8 cellular contexts compared by ENCODE assay signal in the genomic region with DNA sequence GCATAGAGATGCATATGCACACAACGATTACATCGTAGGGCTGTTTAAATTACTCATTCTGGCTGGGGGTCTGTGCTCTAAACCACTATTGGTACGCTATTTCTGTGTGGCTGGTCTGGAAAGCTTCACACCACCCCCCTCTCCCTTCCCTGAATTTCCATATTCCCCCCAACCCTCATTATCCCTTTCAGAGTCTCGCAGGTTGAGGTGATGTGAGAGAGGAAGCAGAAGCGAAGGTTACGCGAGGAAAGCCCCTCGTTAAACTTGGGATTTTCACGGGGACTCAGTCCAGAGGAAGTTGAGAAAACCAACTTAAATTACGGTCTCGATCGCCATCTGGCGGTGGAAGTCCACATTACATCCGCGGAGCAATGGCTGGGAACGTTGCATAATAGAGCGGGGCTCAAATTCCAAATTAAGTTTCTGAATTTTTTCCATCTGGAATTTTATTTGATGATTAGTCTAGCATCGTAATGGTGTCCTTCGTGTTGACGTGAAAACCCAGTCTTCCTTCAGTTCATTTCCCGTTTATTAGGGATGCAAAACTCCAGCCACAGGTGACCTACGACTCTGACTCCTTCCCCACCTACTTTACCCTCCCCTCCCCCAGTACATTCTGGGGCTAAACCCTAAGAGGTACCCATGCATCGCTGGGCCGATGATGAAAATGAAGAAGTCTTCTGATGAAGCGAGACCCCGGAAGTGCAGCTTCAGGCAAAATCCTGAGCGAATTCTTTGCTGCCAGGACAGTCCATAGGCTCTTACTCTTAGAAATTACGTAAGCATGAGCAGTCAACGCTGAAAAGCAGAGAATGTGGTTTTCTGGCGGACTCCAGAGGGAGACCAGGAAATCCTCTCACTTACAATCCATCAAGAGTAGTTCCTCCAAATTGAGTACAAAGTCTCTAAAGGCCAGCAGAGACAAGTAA. TPM values are rescaled to one million over a fixed set of nuclear protein-coding genes. Genes with fewer than 3 reads are reported as not detected.
DNase-seq lines count a peak whose midpoint lies in the region; ATAC-seq, FAIRE-seq and TF ChIP-seq lines count a peak whose summit lies in the region.

No MANE protein-coding gene starts in this region.

- FAIRE-seq in endothelial cell of umbilical vein (lab: Jason Lieb, UNC) = peak; percentile 96

- no peaks in the 10 kb centered on the region for H3K79me2 ChIP-seq in endothelial cell of umbilical vein (ENCODE audit: control insufficient read depth, insufficient read depth, low read length)

- H3K9me3 ChIP-seq in endothelial cell of umbilical vein (replicated peaks; ENCODE audit: control insufficient read depth, insufficient read depth, low read length) (no peaks in the 10 kb centered on the region), mucosa of descending colon (no peaks in the 10 kb centered on the region)

- no peak overlapping the region for H3K27ac ChIP-seq in endothelial cell of umbilical vein (ENCODE audit: insufficient read depth, low read depth, low read length)

- CTCF ChIA-PET in endothelial cell of umbilical vein (lab: Charles Lee) = interaction anchor here (0.6 to 6.2 kb wide), 10 partner anchors 11 to 552 kb away, joined by 3 to 63 read pairs (median 3); no protein-coding TSS in a partner anchor

- POLR2A ChIA-PET in endothelial cell of umbilical vein (lab: Charles Lee) = no interaction called here

- H3K27me3 ChIP-seq in endothelial cell of umbilical vein (ENCODE audit: control insufficient read depth in 2 of 2, insufficient read depth in 2 of 2, low read length in 2 of 2) = peaks cover 40 to 67% of the 10 kb centered on the region in 2 experiments

- peak overlapping the region; percentile 53 for H3K4me2 ChIP-seq in endothelial cell of umbilical vein (ENCODE audit: insufficient read depth, low read length)

- dilution Hi-C loops in endothelial cell of umbilical vein (cut with MboI; ENCODE audit: extremely low pct_ligation_motif_present, low sequenced_read_pairs) = no loop called here

- no TSS peak for BruUV-seq in endothelial cell of umbilical vein (replicated peaks; lab: Mats Ljungman, UMichigan)

- no peaks in the 10 kb centered on the region for H4K20me1 ChIP-seq in endothelial cell of umbilical vein (replicated peaks; ENCODE audit: control insufficient read depth, extremely low read depth, insufficient read depth, low read length)

- peak; percentile 65 for ATAC-seq in GM21737 (IDR thresholded peaks at IDR 0.05; ENCODE audit: unreplicated experiment)
- ATAC-seq in mucosa of descending colon = peak; percentile 87
- no peak for ATAC-seq in GM18870 (IDR thresholded peaks at IDR 0.05; ENCODE audit: unreplicated experiment)

- intact Hi-C loops in endothelial cell of umbilical vein (cut with micrococcal nuclease) (loop anchor here (1.0 to 10.0 kb wide), 7 partner anchors 71 to 752 kb away; no protein-coding TSS in a partner anchor), mucosa of descending colon (cut with DNase I, micrococcal nuclease) (loop anchor here in 1 of 2 donors (5.0 kb wide), 1 partner anchor 385 kb away; no protein-coding TSS in a partner anchor)

- TF ChIP-seq POLR2A in endothelial cell of umbilical vein (IDR thresholded peaks at IDR 0.05; ENCODE audit: low read depth, low read length) = no peak

- H3K9ac ChIP-seq in endothelial cell of umbilical vein (replicated peaks; ENCODE audit: extremely low read depth, insufficient read depth, low read length) = no peak overlapping the region

- H3K36me3 ChIP-seq in endothelial cell of umbilical vein (ENCODE audit: control insufficient read depth in 2 of 2, extremely low read depth in 1 of 2, insufficient read depth in 2 of 2, low read length in 2 of 2) (no peaks in the 10 kb centered on the region), mucosa of descending colon (ENCODE audit: low read depth) (no peaks in the 10 kb centered on the region)

- no peaks in the 10 kb centered on the region for H3K9me1 ChIP-seq in endothelial cell of umbilical vein (replicated peaks; ENCODE audit: control insufficient read depth, extremely low read depth, insufficient read depth, low read length)

- peak; percentile 77 to 82 for TF ChIP-seq CTCF in endothelial cell of umbilical vein (IDR thresholded peaks at IDR 0.05; ENCODE audit: extremely low read depth in 1 of 2, insufficient read depth in 1 of 2, low read depth in 1 of 2, low read length in 2 of 2)
- TF ChIP-seq CTCF in mucosa of descending colon (IDR thresholded peaks at IDR 0.05) = peak; percentile 84

- H3K4me1 ChIP-seq in endothelial cell of umbilical vein (ENCODE audit: control insufficient read depth, extremely low read depth, insufficient read depth, low read length) (no peaks in the 10 kb centered on the region), mucosa of descending colon (ENCODE audit: low read depth) (no peaks in the 10 kb centered on the region)

- DNase-seq in AML-193 (lab: John Stamatoyannopoulos, UW) (peak; percentile 69 to 83), NOMO-1 (lab: John Stamatoyannopoulos, UW; ENCODE audit: unreplicated experiment in 2 of 2) (peak; percentile 67 to 68), endothelial cell of umbilical vein (ENCODE audit: low read depth, low spot score) (peak; percentile 65), mucosa of descending colon (peak; percentile 66 to 90 (median 81))
- peak; percentile 33 for DNase-seq in activated CD8-positive, alpha-beta memory T cell treated with anti-CD3 and anti-CD28 coated beads, Interleukin-2, amount 50 U/mL, for 1 hour (ENCODE audit: extremely low read depth)
- peak; percentile 64 to 67 for DNase-seq in stimulated activated CD8-positive, alpha-beta memory T cell treated with anti-CD3 and anti-CD28 coated beads, Interleukin-2, amount 100 ng/mL, for 1 hour (ENCODE audit: low read depth in 2 of 2)

- H2AFZ ChIP-seq in endothelial cell of umbilical vein (ENCODE audit: low read depth, low read length) = peak overlapping the region; percentile 81

- H3K4me3 ChIP-seq in endothelial cell of umbilical vein (replicated peaks in 1 of 3; ENCODE audit: insufficient read depth in 1 of 3, low read depth in 1 of 3, low read length in 3 of 3) = peak overlapping the region in 1 of 3 experiments; percentile 19
- H3K4me3 ChIP-seq in mucosa of descending colon = no peak overlapping the region

TF ChIP-seq in endothelial cell of umbilical vein, 7 proteins besides CTCF, POLR2A, EP300 and RAD21 (continues in another document):
- no peak for TF ChIP-seq MYC (IDR thresholded peaks at IDR 0.05; ENCODE audit: low read depth, low read length)

RNA-seq across cellular contexts. Expression of a gene that starts 19.7 kb away (rescaled TPM):
- 0.44 and 0.46 TPM in 2 replicates for total RNA-seq in endothelial cell of umbilical vein
- polyA plus RNA-seq in endothelial cell of umbilical vein = 0.10 and 0.54 TPM in 2 replicates
- 0.08 TPM in 1 of 2 replicates, not detected in the other for polyA plus RNA-seq in endothelial cell of umbilical vein (2011; cell fraction: cytosol; rRNA removed)
- 3.1 TPM in 2 replicates for polyA plus RNA-seq in endothelial cell of umbilical vein (2011; cell fraction: nucleus; rRNA removed)
- polyA plus RNA-seq in endothelial cell of umbilical vein (2012) = 0.26 and 0.28 TPM in 2 replicates
- 0.36 and 0.70 TPM in 2 replicates for polyA minus RNA-seq in endothelial cell of umbilical vein
- not detected for polyA minus RNA-seq in endothelial cell of umbilical vein (2011; cell fraction: cytosol; rRNA and poly(A)+ RNA removed)
- polyA minus RNA-seq in endothelial cell of umbilical vein (2011; cell fraction: nucleus; rRNA and poly(A)+ RNA removed) = 0.48 and 0.63 TPM in 2 replicates
- under 1 TPM in 2 of 3 donors, not detected in 1; 0.38 to 0.87 TPM for total RNA-seq in mucosa of descending colon

RNA-seq across cellular contexts. Expression of a gene that starts 33.8 kb away (rescaled TPM):
- total RNA-seq in endothelial cell of umbilical vein (not detected in 2 replicates), mucosa of descending colon (1 to 10 TPM in 1 of 3 donors, not detected in 2; 1.1 TPM)
- not detected in 2 replicates for polyA plus RNA-seq in endothelial cell of umbilical vein
- not detected in 2 replicates for polyA plus RNA-seq in endothelial cell of umbilical vein (2011; cell fraction: cytosol; rRNA removed)
- polyA plus RNA-seq in endothelial cell of umbilical vein (2011; cell fraction: nucleus; rRNA removed) = not detected in 2 replicates
- not detected in 2 replicates for polyA plus RNA-seq in endothelial cell of umbilical vein (2012)
- polyA minus RNA-seq in endothelial cell of umbilical vein = not detected in 2 replicates
- polyA minus RNA-seq in endothelial cell of umbilical vein (2011; cell fraction: cytosol; rRNA and poly(A)+ RNA removed) = not detected
- polyA minus RNA-seq in endothelial cell of umbilical vein (2011; cell fraction: nucleus; rRNA and poly(A)+ RNA removed) = not detected in 2 replicates

RNA-seq across cellular contexts. Expression of a gene that starts 41.4 kb away (rescaled TPM):
- total RNA-seq in endothelial cell of umbilical vein = 49.7 and 57.8 TPM in 2 replicates
- 14.1 and 18.4 TPM in 2 replicates for polyA plus RNA-seq in endothelial cell of umbilical vein
- 14.8 and 16.1 TPM in 2 replicates for polyA plus RNA-seq in endothelial cell of umbilical vein (2011; cell fraction: cytosol; rRNA removed)
- polyA plus RNA-seq in endothelial cell of umbilical vein (2011; cell fraction: nucleus; rRNA removed) = 36.5 and 42.1 TPM in 2 replicates
- 25.4 and 27.9 TPM in 2 replicates for polyA plus RNA-seq in endothelial cell of umbilical vein (2012)
- polyA minus RNA-seq in endothelial cell of umbilical vein = 40.5 and 59.8 TPM in 2 replicates
- 30.3 TPM for polyA minus RNA-seq in endothelial cell of umbilical vein (2011; cell fraction: cytosol; rRNA and poly(A)+ RNA removed)
- 18.7 and 22.6 TPM in 2 replicates for polyA minus RNA-seq in endothelial cell of umbilical vein (2011; cell fraction: nucleus; rRNA and poly(A)+ RNA removed)
- total RNA-seq in mucosa of descending colon = 100 to 1,000 TPM in 1 of 3 donors, 10 to 100 TPM in 2; 47.4 to 179 (median 52.7) TPM

RNA-seq across cellular contexts. Expression of a gene that starts 46.7 kb away (rescaled TPM):
- total RNA-seq in endothelial cell of umbilical vein = 25.7 and 40.1 TPM in 2 replicates
- 41.3 and 49.4 TPM in 2 replicates for polyA plus RNA-seq in endothelial cell of umbilical vein
- polyA plus RNA-seq in endothelial cell of umbilical vein (2011; cell fraction: cytosol; rRNA removed) = 37.0 and 39.6 TPM in 2 replicates
- 20.6 and 22.3 TPM in 2 replicates for polyA plus RNA-seq in endothelial cell of umbilical vein (2011; cell fraction: nucleus; rRNA removed)
- 36.6 and 45.7 TPM in 2 replicates for polyA plus RNA-seq in endothelial cell of umbilical vein (2012)
- polyA minus RNA-seq in endothelial cell of umbilical vein = 17.2 and 20.8 TPM in 2 replicates
- 32.6 TPM for polyA minus RNA-seq in endothelial cell of umbilical vein (2011; cell fraction: cytosol; rRNA and poly(A)+ RNA removed)
- polyA minus RNA-seq in endothelial cell of umbilical vein (2011; cell fraction: nucleus; rRNA and poly(A)+ RNA removed) = 2.9 and 3.8 TPM in 2 replicates
- 100 to 1,000 TPM in 2 of 3 donors, 10 to 100 TPM in 1; 94.7 to 199 (median 117) TPM for total RNA-seq in mucosa of descending colon

RNA-seq across cellular contexts. Expression of a gene that starts 55.9 kb away (rescaled TPM):
- not detected in 2 replicates for total RNA-seq in endothelial cell of umbilical vein
- polyA plus RNA-seq in endothelial cell of umbilical vein = not detected in 2 replicates
- polyA plus RNA-seq in endothelial cell of umbilical vein (2011; cell fraction: cytosol; rRNA removed) = not detected in 2 replicates
- polyA plus RNA-seq in endothelial cell of umbilical vein (2011; cell fraction: nucleus; rRNA removed) = not detected in 2 replicates
- polyA plus RNA-seq in endothelial cell of umbilical vein (2012) = not detected in 2 replicates
- polyA minus RNA-seq in endothelial cell of umbilical vein = not detected in 2 replicates
- polyA minus RNA-seq in endothelial cell of umbilical vein (2011; cell fraction: cytosol; rRNA and poly(A)+ RNA removed) = not detected
- polyA minus RNA-seq in endothelial cell of umbilical vein (2011; cell fraction: nucleus; rRNA and poly(A)+ RNA removed) = not detected in 2 replicates
- 1 to 10 TPM in 1 of 3 donors, not detected in 2; 1.6 TPM for total RNA-seq in mucosa of descending colon
